Comparison of ENCODE assay signal across 10 cellular contexts in the genomic region with DNA sequence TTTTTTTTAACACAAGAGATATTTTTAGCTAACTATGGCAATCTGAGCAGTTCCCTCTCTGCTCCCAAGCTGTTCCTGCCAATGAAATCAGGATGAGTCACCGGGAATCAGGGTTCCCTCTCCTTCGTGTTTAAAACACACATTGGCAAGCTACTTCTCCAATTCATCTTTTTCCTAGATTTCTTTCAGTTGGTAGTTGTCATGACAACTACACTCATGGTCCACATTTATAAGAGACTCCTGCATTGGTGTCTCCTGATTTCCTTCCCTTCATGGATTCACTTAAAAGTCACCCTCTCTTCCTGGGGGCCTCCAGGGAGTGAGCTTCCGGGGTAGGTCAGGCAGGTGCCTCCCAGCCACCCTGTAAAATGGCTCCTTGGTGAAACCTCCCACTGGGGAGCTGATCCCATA.
DNase-seq lines count a peak whose midpoint lies in the region; ATAC-seq, FAIRE-seq and TF ChIP-seq lines count a peak whose summit lies in the region.
"Had no signal": no experiment of that assay in that cellular context is flagged by ENCODE, and none has a peak within 500 bp of the region (broad histone marks: within the 10 kb centered on the region; RNA-seq: fewer than 3 reads in every experiment).

No MANE protein-coding gene starts in this region.

- H3K27me3 ChIP-seq in stomach: no peaks in the 10 kb centered on the region
- H3K27me3 ChIP-seq: dorsolateral prefrontal cortex had no signal

- H3K27ac ChIP-seq in stomach: peak overlapping the region in 4 of 5 donors; percentile 65 to 78 (median 72)

- H3K4me3 ChIP-seq in stomach: no peak overlapping the region
- H3K4me3 ChIP-seq: dorsolateral prefrontal cortex had no signal

- no peak for ATAC-seq in HG03342 (IDR thresholded peaks at IDR 0.05; ENCODE audit: unreplicated experiment)
- no peak for ATAC-seq in HG03354 (IDR thresholded peaks at IDR 0.05; ENCODE audit: poor library complexity, severe bottlenecking, unreplicated experiment)

- TF ChIP-seq CTCF in stomach (IDR thresholded peaks at IDR 0.05): no peak

- H3K4me1 ChIP-seq in stomach: peaks cover 7 to 52% (median 34%) of the 10 kb centered on the region in 4 donors

- no peaks in the 10 kb centered on the region for H3K9me3 ChIP-seq in stomach

- peak; percentile 43 for DNase-seq in HS-27A (ENCODE audit: low read depth)
- peak in 31 of 58 donors; percentile 2 to 75 (median 21) for DNase-seq in anterior cingulate cortex (lab: John Stamatoyannopoulos, UW)
- no peak for DNase-seq in stomach
- DNase-seq in stimulated activated CD4-positive, alpha-beta T cell treated with anti-CD3 and anti-CD28 coated beads, Interleukin-4, amount 100 ng/mL, for 1 hour: no peak
- no peak for DNase-seq in islet precursor cell
- DNase-seq: stimulated activated naive CD4-positive, alpha-beta T cell had no signal

- no peak for TF ChIP-seq EP300 in stomach (IDR thresholded peaks at IDR 0.05)

- intact Hi-C loops in stomach (cut with DNase I; ENCODE audit: low total_unique reads): no loop called here

- FAIRE-seq in islet of Langerhans (lab: Jason Lieb, UNC): peak; percentile 92

- TF ChIP-seq POLR2A in stomach (IDR thresholded peaks at IDR 0.05): no peak

- peaks cover 0 to 26% (median 18%) of the 10 kb centered on the region in 4 donors for H3K36me3 ChIP-seq in stomach

- WGBS in stomach, 5 donors: 22 to 32% (median 28%) methylated on average over 3 of the region's 3 CpGs

Comparison
In these comparisons a context has a peak if more than half of its experiments do, and no peak if none do; other contexts are left out.
1. DNase-seq: peak in HS-27A (single experiment) and anterior cingulate cortex (31 of 58); none in stomach (single experiment), stimulated activated CD4-positive, alpha-beta T cell treated with anti-CD3 and anti-CD28 coated beads, Interleukin-4, amount 100 ng/mL, for 1 hour (single experiment) and islet precursor cell (single experiment).